Comparison of ENCODE assay signal across 21 cellular contexts in the genomic region with DNA sequence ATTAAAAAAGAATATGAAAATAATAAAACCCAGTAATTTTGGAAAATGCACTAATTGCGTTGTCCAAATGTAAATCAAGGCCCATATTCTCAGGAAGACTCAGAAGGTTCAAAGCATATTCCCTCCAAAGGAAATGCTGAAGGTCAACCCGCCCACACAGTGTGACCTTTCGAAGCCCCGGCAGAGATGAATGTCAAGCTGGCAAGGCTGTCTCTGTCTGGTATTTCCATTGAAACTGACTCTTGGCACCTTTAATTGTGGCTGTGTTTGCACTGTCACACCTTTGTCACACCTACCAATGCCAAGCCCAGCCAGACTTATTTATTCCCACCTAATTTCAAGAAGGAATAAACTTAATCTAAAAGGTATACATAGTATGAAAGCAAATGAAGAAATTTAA.
"Had no signal": no experiment of that assay in that cellular context is flagged by ENCODE, and none has a peak within 500 bp of the region (broad histone marks: within the 10 kb centered on the region; RNA-seq: fewer than 3 reads in every experiment).

No MANE protein-coding gene starts in this region.

- DNase-seq: Karpas-422, KG1, MG63, NCI-H1092, NCI-H1436, NCI-H187, NCI-H2029, NCI-H2081 treated with DMSO at 0.1 percent for 48 hours, NCI-H2171, NCI-H226, NCI-H446, NCI-H510A, NCI-H524 treated with DMSO at 0.1 percent for 48 hours, NCI-H69, NCI-H774, Right ventricle myocardium superior, RPMI8226, SIG-M5, SK-N-SH had no signal

- ATAC-seq: HepG2 had no signal

- H3K9me3 ChIP-seq: MG63, SJSA1, SK-N-SH had no signal

- H3K9ac ChIP-seq: SK-N-SH had no signal

- H3K27ac ChIP-seq: SJSA1 had no signal

- H3K27me3 ChIP-seq: MG63, SJSA1 had no signal

- H3K4me1 ChIP-seq: SJSA1 had no signal

- H3K4me2 ChIP-seq: SK-N-SH had no signal
